In genomic region chr10:95755511-95756004, GRCh38 we compare ENCODE assay signal across 8 cellular contexts. TPM values are rescaled to one million over a fixed set of nuclear protein-coding genes. Genes with fewer than 3 reads are reported as not detected.
DNase-seq lines count a peak whose midpoint lies in the region; ATAC-seq and TF ChIP-seq lines count a peak whose summit lies in the region.

No MANE protein-coding gene starts in this region.

- no peak for TF ChIP-seq CTCF in body of pancreas (IDR thresholded peaks at IDR 0.05)
- TF ChIP-seq CTCF in right lobe of liver (IDR thresholded peaks at IDR 0.05): no peak
- TF ChIP-seq CTCF in tibial artery (IDR thresholded peaks at IDR 0.05): no peak

- peak; percentile 48 for ATAC-seq in GM18519 (IDR thresholded peaks at IDR 0.05; ENCODE audit: low FRiP score, unreplicated experiment)
- peak; percentile 29 for ATAC-seq in HG03457 (IDR thresholded peaks at IDR 0.05; ENCODE audit: unreplicated experiment)
- no peak for ATAC-seq in body of pancreas
- peak; percentile 34 to 57 (median 40) for ATAC-seq in right lobe of liver

- H3K36me3 ChIP-seq in body of pancreas (replicated peaks in 1 of 2; ENCODE audit: insufficient read depth in 1 of 2, low read depth in 2 of 2) (no peaks in the 10 kb centered on the region), right lobe of liver (no peaks in the 10 kb centered on the region), tibial artery (no peaks in the 10 kb centered on the region)
- H3K36me3 ChIP-seq in effector memory CD4-positive, alpha-beta T cell (ENCODE audit: control insufficient read depth, insufficient read depth, low read length): no peaks in the 10 kb centered on the region

- no peaks in the 10 kb centered on the region for H3K9me3 ChIP-seq in body of pancreas
- no peaks in the 10 kb centered on the region for H3K9me3 ChIP-seq in right lobe of liver
- no peaks in the 10 kb centered on the region for H3K9me3 ChIP-seq in tibial artery
- H3K9me3 ChIP-seq in effector memory CD4-positive, alpha-beta T cell (ENCODE audit: control insufficient read depth, low read length): no peaks in the 10 kb centered on the region

- H3K27me3 ChIP-seq in body of pancreas (no peaks in the 10 kb centered on the region), right lobe of liver (no peaks in the 10 kb centered on the region), tibial artery (no peaks in the 10 kb centered on the region)
- no peaks in the 10 kb centered on the region for H3K27me3 ChIP-seq in effector memory CD4-positive, alpha-beta T cell (replicated peaks; ENCODE audit: control insufficient read depth, insufficient read depth, low read length, poor library complexity, severe bottlenecking)

- H3K4me3 ChIP-seq in body of pancreas: no peak overlapping the region
- peak overlapping the region in 2 of 3 donors; percentile 6 to 31 for H3K4me3 ChIP-seq in right lobe of liver
- H3K4me3 ChIP-seq in tibial artery: peak overlapping the region; percentile 54 to 56
- no peak overlapping the region for H3K4me3 ChIP-seq in effector memory CD4-positive, alpha-beta T cell (ENCODE audit: insufficient read depth, low read depth, low read length, poor library complexity, severe bottlenecking)

- H3K27ac ChIP-seq in body of pancreas (peak overlapping the region in 1 of 4 donors; percentile 64), right lobe of liver (peak overlapping the region in 2 of 3 donors; percentile 47), tibial artery (peak overlapping the region; percentile 81 to 92)
- H3K27ac ChIP-seq in effector memory CD4-positive, alpha-beta T cell (ENCODE audit: insufficient read depth, low read length, poor library complexity, severe bottlenecking): no peak overlapping the region

- H3K4me1 ChIP-seq in body of pancreas (no peaks in the 10 kb centered on the region), right lobe of liver (no peaks in the 10 kb centered on the region), tibial artery (peaks cover 0 to 43% (median 18%) of the 10 kb centered on the region in 4 donors)
- no peaks in the 10 kb centered on the region for H3K4me1 ChIP-seq in effector memory CD4-positive, alpha-beta T cell (ENCODE audit: control insufficient read depth, insufficient read depth, low read length, poor library complexity, severe bottlenecking)

- DNase-seq in body of pancreas (peak; percentile 17 to 56 (median 25)), right lobe of liver (peak in 2 of 3 donors; percentile 53 to 58), tibial artery (peak; percentile 43 to 80), NCI-H2227 treated with DMSO at 0.1 percent for 48 hours (lab: John Stamatoyannopoulos, UW) (no peak)
- DNase-seq in effector memory CD4-positive, alpha-beta T cell: no peak
- no peak for DNase-seq in activated naive CD4-positive, alpha-beta T cell (lab: John Stamatoyannopoulos, UW)

- WGBS in body of pancreas, 2 donors: 28 to 29% methylated on average over 8 of the region's 8 CpGs
- WGBS in right lobe of liver (ENCODE audit: insufficient coverage, low coverage, low lambda C conversion rate, missing lambda C conversion rate): 22% methylated on average over 8 of the region's 8 CpGs

- intact Hi-C loops in body of pancreas (cut with DNase I): no loop called here
- intact Hi-C loops in right lobe of liver (cut with DNase I): no loop called here
- intact Hi-C loops in tibial artery (cut with DNase I; ENCODE audit: low total_unique reads): no loop called here

- TF ChIP-seq POLR2A in body of pancreas (IDR thresholded peaks at IDR 0.05) (no peak), right lobe of liver (IDR thresholded peaks at IDR 0.05) (peak; percentile 10)

RNA-seq across cellular contexts. Expression of gene ENTPD1, which starts 0.4 kb away (rescaled TPM):
- 1 to 10 TPM; 2.1 to 3.0 TPM for total RNA-seq in body of pancreas
- total RNA-seq in right lobe of liver: 1 to 10 TPM; 1.8 to 4.7 (median 3.6) TPM

Comparison
In these comparisons a context has a peak if more than half of its experiments do, and no peak if none do; other contexts are left out.
1. DNase-seq: peak in body of pancreas (4 of 4), right lobe of liver (2 of 3) and tibial artery (2 of 2); none in effector memory CD4-positive, alpha-beta T cell (0 of 3), NCI-H2227 treated with DMSO at 0.1 percent for 48 hours (single experiment) and activated naive CD4-positive, alpha-beta T cell (0 of 4).
2. H3K4me3 ChIP-seq: peak in right lobe of liver (2 of 3) and tibial artery (2 of 2); none in body of pancreas (0 of 2) and effector memory CD4-positive, alpha-beta T cell (single experiment).